17 cellular contexts compared by ENCODE assay signal in genomic region chr7:40288827-40289226, GRCh38.
DNase-seq lines count a peak whose midpoint lies in the region; ATAC-seq lines count a peak whose summit lies in the region.
"Had no signal": no experiment of that assay in that cellular context is flagged by ENCODE, and none has a peak within 500 bp of the region (broad histone marks: within the 10 kb centered on the region; RNA-seq: fewer than 3 reads in every experiment).

No MANE protein-coding gene starts in this region.

- DNase-seq in T-helper 2 cell: no peak
- no peak for DNase-seq in activated T-cell treated with anti-CD3 and anti-CD28 coated beads, Interleukin-2, amount 50 U/mL, for 24 hours
- no peak for DNase-seq in activated T-helper 2 cell treated with anti-CD3 and anti-CD28 coated beads, Interferon-gamma antibody, Interleukin-2, Interleukin-4, amounts not matched to agents 10 μg/mL and 5 μg/mL and 100 μg/mL, durations not matched to agents 14 hours and 24 hours and 36 hours (ENCODE audit: low spot score)
- DNase-seq: DMS153, MG63, NCI-H1105, NCI-H187, NCI-H510A, NCI-H82, SIG-M5, T-helper 17 cell had no signal

- H3K27ac Mint-ChIP-seq in activated T-cell treated with anti-CD3 and anti-CD28 coated beads, Interleukin-2, amount 50 U/mL, for 24 hours: no peak overlapping the region
- H3K27ac Mint-ChIP-seq in activated T-helper 2 cell treated with anti-CD3 and anti-CD28 coated beads, Interferon-gamma antibody, Interleukin-2, Interleukin-4, amounts not matched to agents 10 μg/mL and 5 μg/mL and 100 μg/mL, durations not matched to agents 14 hours and 24 hours and 36 hours: no peak overlapping the region
- H3K27ac Mint-ChIP-seq: T-helper 17 cell had no signal

- ATAC-seq in GM18861 (IDR thresholded peaks at IDR 0.05; ENCODE audit: unreplicated experiment) (peak; percentile 72), GM21367 (IDR thresholded peaks at IDR 0.05; ENCODE audit: unreplicated experiment) (peak; percentile 63), HG03060 (IDR thresholded peaks at IDR 0.05; ENCODE audit: low read depth, unreplicated experiment) (peak; percentile 74), HG03520 (IDR thresholded peaks at IDR 0.05; ENCODE audit: unreplicated experiment) (peak; percentile 55), HG03025 (IDR thresholded peaks at IDR 0.05; ENCODE audit: low FRiP score, unreplicated experiment) (no peak)
- ATAC-seq: A549, T-helper 17 cell had no signal

- H3K4me3 Mint-ChIP-seq in activated T-cell treated with anti-CD3 and anti-CD28 coated beads, Interleukin-2, amount 50 U/mL, for 24 hours: no peak overlapping the region
- H3K4me3 Mint-ChIP-seq in activated T-helper 2 cell treated with anti-CD3 and anti-CD28 coated beads, Interferon-gamma antibody, Interleukin-2, Interleukin-4, amounts not matched to agents 10 μg/mL and 5 μg/mL and 100 μg/mL, durations not matched to agents 14 hours and 24 hours and 36 hours (ENCODE audit: low read depth): no peak overlapping the region
- H3K4me3 Mint-ChIP-seq: T-helper 17 cell had no signal

- no peaks in the 10 kb centered on the region for H3K4me1 Mint-ChIP-seq in activated T-cell treated with anti-CD3 and anti-CD28 coated beads, Interleukin-2, amount 50 U/mL, for 24 hours (ENCODE audit: low read depth)
- H3K4me1 Mint-ChIP-seq in activated T-helper 2 cell treated with anti-CD3 and anti-CD28 coated beads, Interferon-gamma antibody, Interleukin-2, Interleukin-4, amounts not matched to agents 10 μg/mL and 5 μg/mL and 100 μg/mL, durations not matched to agents 14 hours and 24 hours and 36 hours (ENCODE audit: low read depth): no peaks in the 10 kb centered on the region
- H3K4me1 Mint-ChIP-seq: T-helper 17 cell had no signal

- no peaks in the 10 kb centered on the region for H3K27me3 Mint-ChIP-seq in activated T-cell treated with anti-CD3 and anti-CD28 coated beads, Interleukin-2, amount 50 U/mL, for 24 hours
- no peaks in the 10 kb centered on the region for H3K27me3 Mint-ChIP-seq in activated T-helper 2 cell treated with anti-CD3 and anti-CD28 coated beads, Interferon-gamma antibody, Interleukin-2, Interleukin-4, amounts not matched to agents 10 μg/mL and 5 μg/mL and 100 μg/mL, durations not matched to agents 14 hours and 24 hours and 36 hours (ENCODE audit: low read depth)
- H3K27me3 Mint-ChIP-seq: T-helper 17 cell had no signal

- intact Hi-C loops in activated T-helper 2 cell treated with anti-CD3 and anti-CD28 coated beads, Interferon-gamma antibody, Interleukin-2, Interleukin-4, amounts not matched to agents 10 μg/mL and 5 μg/mL and 100 μg/mL, durations not matched to agents 14 hours and 24 hours and 36 hours (cut with micrococcal nuclease): no loop called here

- no peaks in the 10 kb centered on the region for H3K36me3 Mint-ChIP-seq in activated T-cell treated with anti-CD3 and anti-CD28 coated beads, Interleukin-2, amount 50 U/mL, for 24 hours (ENCODE audit: low read depth)
- no peaks in the 10 kb centered on the region for H3K36me3 Mint-ChIP-seq in activated T-helper 2 cell treated with anti-CD3 and anti-CD28 coated beads, Interferon-gamma antibody, Interleukin-2, Interleukin-4, amounts not matched to agents 10 μg/mL and 5 μg/mL and 100 μg/mL, durations not matched to agents 14 hours and 24 hours and 36 hours (ENCODE audit: low read depth)

- H3K9me3 Mint-ChIP-seq in activated T-cell treated with anti-CD3 and anti-CD28 coated beads, Interleukin-2, amount 50 U/mL, for 24 hours: peaks cover 4% of the 10 kb centered on the region
- H3K9me3 Mint-ChIP-seq in activated T-helper 2 cell treated with anti-CD3 and anti-CD28 coated beads, Interferon-gamma antibody, Interleukin-2, Interleukin-4, amounts not matched to agents 10 μg/mL and 5 μg/mL and 100 μg/mL, durations not matched to agents 14 hours and 24 hours and 36 hours: no peaks in the 10 kb centered on the region
